Comparison of ENCODE assay signal across 8 cellular contexts in the genomic region with DNA sequence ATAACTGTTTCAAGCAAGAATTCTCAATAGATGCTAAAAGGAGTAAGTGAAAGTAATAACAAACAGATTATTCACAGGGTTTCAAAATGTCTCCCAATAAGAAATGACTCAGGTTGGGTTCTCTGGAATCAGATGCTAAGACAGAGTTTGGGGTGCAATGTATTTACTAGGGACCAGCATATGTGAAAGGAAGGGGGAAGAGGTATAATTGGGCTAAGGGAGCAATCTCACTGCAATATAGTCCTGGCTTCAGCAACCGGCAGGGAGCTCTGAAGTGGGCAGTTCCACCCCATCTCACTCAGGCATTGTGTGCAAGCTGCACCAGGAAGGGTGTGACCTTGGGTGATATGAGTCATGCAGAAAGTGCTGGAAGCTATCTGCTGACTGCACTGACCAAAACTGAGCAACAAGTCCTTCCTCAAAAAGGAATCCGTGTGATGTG. TPM values are rescaled to one million over a fixed set of nuclear protein-coding genes. Genes with fewer than 3 reads are reported as not detected.
DNase-seq lines count a peak whose midpoint lies in the region; ATAC-seq and TF ChIP-seq lines count a peak whose summit lies in the region.

No MANE protein-coding gene starts in this region.

- peak overlapping the region; percentile 46 for H3K4me3 ChIP-seq in CD4-positive, CD25-positive, alpha-beta regulatory T cell (ENCODE audit: low read depth, low read length)
- H3K4me3 ChIP-seq in mucosa of stomach (ENCODE audit: low read length) (peak overlapping the region; percentile 2), thyroid gland (replicated peaks in 1 of 3) (no peak overlapping the region)

- no peak overlapping the region for H4K91ac ChIP-seq in H9 (ENCODE audit: insufficient read length, low read depth, low read length)

- no peaks in the 10 kb centered on the region for H3K27me3 Mint-ChIP-seq in CD4-positive, CD25-positive, alpha-beta regulatory T cell
- H3K27me3 Mint-ChIP-seq in H9 (ENCODE audit: low read depth), result no peaks in the 10 kb centered on the region

- peaks cover 4 to 13% (median 7%) of the 10 kb centered on the region in 7 donors for H3K9me3 Mint-ChIP-seq in CD4-positive, CD25-positive, alpha-beta regulatory T cell
- H3K9me3 Mint-ChIP-seq in H9, result peaks cover 14 to 42% of the 10 kb centered on the region in 2 experiments

- peaks cover 35 to 50% (median 40%) of the 10 kb centered on the region in 4 donors for H3K4me1 Mint-ChIP-seq in CD4-positive, CD25-positive, alpha-beta regulatory T cell
- H3K4me1 Mint-ChIP-seq in H9, result peaks cover 13 to 19% of the 10 kb centered on the region in 2 experiments; a peak in 3 of 4 replicates

- H3K14ac ChIP-seq in H9 (ENCODE audit: insufficient read depth, low read length), result no peak overlapping the region

- no peak overlapping the region for H2BK20ac ChIP-seq in H9 (ENCODE audit: low read depth, low read length, poor library complexity, severe bottlenecking)

- no peak overlapping the region for H2AK5ac ChIP-seq in H9 (ENCODE audit: insufficient read length, low read length)

- peak overlapping the region; percentile 4 to 50 (median 42) for H3K27ac Mint-ChIP-seq in CD4-positive, CD25-positive, alpha-beta regulatory T cell
- no peak overlapping the region for H3K27ac Mint-ChIP-seq in H9

- peaks cover 13% of the 10 kb centered on the region for H3K36me3 Mint-ChIP-seq in CD4-positive, CD25-positive, alpha-beta regulatory T cell
- H3K36me3 Mint-ChIP-seq in H9 (ENCODE audit: insufficient read depth in 1 of 3, low read depth in 3 of 3), result peaks cover 13 to 50% (median 47%) of the 10 kb centered on the region in 3 experiments

- H3K56ac ChIP-seq in H9 (ENCODE audit: insufficient read length, low read depth, low read length), result no peak overlapping the region

- H3K9ac ChIP-seq in mucosa of stomach (ENCODE audit: low read length), result peak overlapping the region; percentile 12
- H3K9ac ChIP-seq in H9 (ENCODE audit: extremely low read depth, insufficient read length, low read length), result no peak overlapping the region

- intact Hi-C loops in thyroid gland (cut with DNase I), result no loop called here

- no peak overlapping the region for H2AFZ ChIP-seq in H9 (ENCODE audit: low read length)

- no peak overlapping the region for H3K23ac ChIP-seq in H9 (ENCODE audit: insufficient read length, low read depth, low read length)

- H3K23me2 ChIP-seq in H9 (ENCODE audit: insufficient read length, low read depth, low read length, poor library complexity, severe bottlenecking), result no peaks in the 10 kb centered on the region

- DNase-seq in CD4-positive, CD25-positive, alpha-beta regulatory T cell, result peak; percentile 4 to 87 (median 21)
- peak in 3 of 4 experiments; percentile 2 to 6 (median 3) for DNase-seq in activated CD4-positive, CD25-positive, alpha-beta regulatory T cell (lab: John Stamatoyannopoulos, UW)
- peak; percentile 84 to 93 for DNase-seq in dermis microvascular lymphatic vessel endothelial cell (ENCODE audit: low read depth in 2 of 2)
- DNase-seq in thyroid gland, result peak; percentile 57 to 69
- DNase-seq in H9, result no peak

- peak; percentile 95 to 97 for ATAC-seq in CD4-positive, CD25-positive, alpha-beta regulatory T cell (ENCODE audit: low read depth in 2 of 2)
- ATAC-seq in GM19467 (IDR thresholded peaks at IDR 0.05; ENCODE audit: unreplicated experiment) (peak; percentile 95), HG03565 (IDR thresholded peaks at IDR 0.05; ENCODE audit: unreplicated experiment) (peak; percentile 97)

- peak overlapping the region in 3 of 4 donors; percentile 1 to 28 (median 19) for H3K4me3 Mint-ChIP-seq in CD4-positive, CD25-positive, alpha-beta regulatory T cell
- no peak overlapping the region for H3K4me3 Mint-ChIP-seq in H9

- peaks cover 10% of the 10 kb centered on the region for H3K4me1 ChIP-seq in CD4-positive, CD25-positive, alpha-beta regulatory T cell (ENCODE audit: control insufficient read depth, insufficient read depth, low read length, poor library complexity, severe bottlenecking)
- H3K4me1 ChIP-seq in mucosa of stomach (ENCODE audit: control insufficient read depth, insufficient read depth, low read length), result peaks cover 18% of the 10 kb centered on the region
- H3K4me1 ChIP-seq in thyroid gland, result peaks cover 5 to 13% of the 10 kb centered on the region in 2 donors
- no peaks in the 10 kb centered on the region; the same call in 1 of the 2 replicates for H3K4me1 ChIP-seq in H9 (ENCODE audit: insufficient read depth, low read length)

- no peaks in the 10 kb centered on the region for H4K20me1 ChIP-seq in H9 (ENCODE audit: control insufficient read depth, insufficient read depth, insufficient read length)

- no peak overlapping the region for H3K4ac ChIP-seq in H9 (ENCODE audit: low read depth, low read length)

- H4K5ac ChIP-seq in H9 (ENCODE audit: insufficient read length, low read depth, low read length), result no peak overlapping the region

- no peak overlapping the region for H3K18ac ChIP-seq in H9 (ENCODE audit: insufficient read length, low read depth, low read length)

- peak overlapping the region; percentile 26 for H3K27ac ChIP-seq in CD4-positive, CD25-positive, alpha-beta regulatory T cell (ENCODE audit: insufficient read depth, low read length, poor library complexity, severe bottlenecking)
- peak overlapping the region; percentile 30 to 47 (median 46) for H3K27ac ChIP-seq in thyroid gland
- no peak overlapping the region for H3K27ac ChIP-seq in H9 (ENCODE audit: insufficient read length, low read depth, low read length)

- no peak overlapping the region for H2BK15ac ChIP-seq in H9 (ENCODE audit: low read depth, low read length)

- peaks cover 3% of the 10 kb centered on the region in 2 experiments for H3K9me3 ChIP-seq in CD4-positive, CD25-positive, alpha-beta regulatory T cell (ENCODE audit: control insufficient read depth in 2 of 2, low read length in 2 of 2)
- H3K9me3 ChIP-seq in mucosa of stomach (ENCODE audit: control insufficient read depth, low read length), result no peaks in the 10 kb centered on the region
- H3K9me3 ChIP-seq in thyroid gland, result no peaks in the 10 kb centered on the region
- no peaks in the 10 kb centered on the region for H3K9me3 ChIP-seq in H9 (ENCODE audit: control insufficient read depth, low read depth, low read length)

- no peak overlapping the region for H4K8ac ChIP-seq in H9 (replicated peaks; ENCODE audit: insufficient read length, low read depth, low read length)

- TF ChIP-seq CTCF in thyroid gland (IDR thresholded peaks at IDR 0.05) (no peak), H9 (conservative IDR thresholded peaks at IDR 0.05) (no peak)

- no peak overlapping the region for H2BK120ac ChIP-seq in H9 (ENCODE audit: low read depth, low read length, poor library complexity, severe bottlenecking)

- peaks cover 17% of the 10 kb centered on the region; the same call in 1 of the 2 replicates for H3K79me2 ChIP-seq in H9 (ENCODE audit: insufficient read depth, low read length)

- WGBS in thyroid gland, 2 donors, result 26 to 47% methylated on average over 2 of the region's 2 CpGs
- WGBS in H9 (ENCODE audit: extremely low coverage, insufficient read length, low lambda C conversion rate), result no CpG with 5 or more reads among the region's 2 CpGs

- no peaks in the 10 kb centered on the region for H3K27me3 ChIP-seq in CD4-positive, CD25-positive, alpha-beta regulatory T cell (ENCODE audit: control insufficient read depth, insufficient read depth, low read length)
- no peaks in the 10 kb centered on the region for H3K27me3 ChIP-seq in mucosa of stomach (ENCODE audit: control insufficient read depth, insufficient read depth, low read length)
- H3K27me3 ChIP-seq in thyroid gland, result no peaks in the 10 kb centered on the region
- H3K27me3 ChIP-seq in H9 (ENCODE audit: insufficient read depth, low read length), result no peaks in the 10 kb centered on the region

- no peak overlapping the region for H2BK12ac ChIP-seq in H9 (ENCODE audit: insufficient read length, low read depth, low read length)

- peaks cover 5% of the 10 kb centered on the region for H3K79me1 ChIP-seq in H9 (ENCODE audit: insufficient read depth, low read depth, low read length, poor library complexity, severe bottlenecking)

- no peak overlapping the region for H3K4me2 ChIP-seq in H9 (ENCODE audit: insufficient read depth, insufficient read length, low read length)

- TF ChIP-seq POLR2A in thyroid gland (IDR thresholded peaks at IDR 0.05), result no peak

- no peak overlapping the region for H3T11ph ChIP-seq in H9 (ENCODE audit: low read length)

- no peak overlapping the region for H2BK5ac ChIP-seq in H9 (ENCODE audit: insufficient read length, low read length)

- peaks cover 3% of the 10 kb centered on the region for H3K36me3 ChIP-seq in CD4-positive, CD25-positive, alpha-beta regulatory T cell (ENCODE audit: control insufficient read depth, insufficient read depth, low read length)
- H3K36me3 ChIP-seq in mucosa of stomach (ENCODE audit: control insufficient read depth, insufficient read depth, low read length) (no peaks in the 10 kb centered on the region), thyroid gland (no peaks in the 10 kb centered on the region)

RNA-seq across cellular contexts. Expression of a gene that starts 23.4 kb away (rescaled TPM):
- 84.4 TPM for total RNA-seq in CD4-positive, CD25-positive, alpha-beta regulatory T cell
- polyA plus RNA-seq in CD4-positive, CD25-positive, alpha-beta regulatory T cell, result 10 to 100 TPM; 36.9 to 43.1 (median 39.4) TPM
- total RNA-seq in dermis microvascular lymphatic vessel endothelial cell (88.0 and 88.7 TPM in 2 replicates), thyroid gland (10 to 100 TPM; 75.8 to 90.2 (median 79.3) TPM), H9 (2021) (63.2 and 69.1 TPM in 2 replicates)

Comparison
In these comparisons a context has a peak if more than half of its experiments do, and no peak if none do; other contexts are left out.
1. H3K4me3 ChIP-seq: peak in CD4-positive, CD25-positive, alpha-beta regulatory T cell (single experiment) and mucosa of stomach (single experiment); none in thyroid gland (0 of 3).
2. H3K27ac Mint-ChIP-seq: peak in CD4-positive, CD25-positive, alpha-beta regulatory T cell (3 of 3); none in H9 (0 of 3).
3. H3K4me3 Mint-ChIP-seq: peak in CD4-positive, CD25-positive, alpha-beta regulatory T cell (3 of 4); none in H9 (0 of 2).
4. Peak in every context shown above with its lines, with median percentiles within 50 percentile points of each other: ATAC-seq.